In genomic region chr6:24661759-24662158, GRCh38 we compare ENCODE assay signal across 1 cellular context.
A peak's percentile ranks its signal among the peaks of the same experiment; 100 is the strongest.
TF ChIP-seq lines count a peak whose summit lies in the region.
"Not testable (repeated sequence)": the region's sequence is repeated elsewhere in the genome, so short reads cannot be mapped to it uniquely, and the experiment has no call there.

No MANE protein-coding gene starts in this region.

TF ChIP-seq in K562, 482 proteins besides CTCF, POLR2A, EP300 and RAD21:
- TF ChIP-seq ZNF592 (IDR thresholded peaks at IDR 0.05) (peak; percentile 80), DMBX1 (CRISPR knock-in tag; IDR thresholded peaks at IDR 0.05; ENCODE audit: borderline replicate concordance) (0 out of 2 replicates have a peak, but pooled peaks have one; percentile 7), PTRF (tag; IDR thresholded peaks at IDR 0.05) (peak; percentile 55; the same call in 1 of the 2 replicates), PTTG1 (tag; IDR thresholded peaks at IDR 0.05; ENCODE audit: low read depth) (0 out of 2 replicates have a peak, but pooled peaks have one; percentile 50), NR4A1 (tag; IDR thresholded peaks at IDR 0.05) (0 out of 2 replicates have a peak, but pooled peaks have one; percentile 52)
- not testable (repeated sequence) for TF ChIP-seq NR4A1 (CRISPR knock-in tag; IDR thresholded peaks at IDR 0.05)
